ENCODE assay signal across 1 cellular context in genomic region chr16:496097-496886, GRCh38.
TF ChIP-seq lines count a peak whose summit lies in the region.

No MANE protein-coding gene starts in this region.

TF ChIP-seq in endothelial cell of umbilical vein, 7 proteins besides CTCF, POLR2A, EP300 and RAD21 (continued from another document):
- TF ChIP-seq POLR2AphosphoS5 (IDR thresholded peaks at IDR 0.05; ENCODE audit: insufficient read depth, low read depth, low read length) (no peak), GATA2 (IDR thresholded peaks at IDR 0.05; ENCODE audit: insufficient read depth, insufficient read length, low read depth, low read length) (no peak), EZH2 (IDR thresholded peaks at IDR 0.05; ENCODE audit: borderline replicate concordance, low read depth, low read length, severe bottlenecking) (no peak)
